16 cellular contexts compared by ENCODE assay signal in genomic region chr1:71861022-71861421, GRCh38.
DNase-seq lines count a peak whose midpoint lies in the region; ATAC-seq and TF ChIP-seq lines count a peak whose summit lies in the region.
"Had no signal": no experiment of that assay in that cellular context is flagged by ENCODE, and none has a peak within 500 bp of the region (broad histone marks: within the 10 kb centered on the region; RNA-seq: fewer than 3 reads in every experiment).

No MANE protein-coding gene starts in this region.

- H3K4me3 Mint-ChIP-seq in Caco-2 (ENCODE audit: unreplicated experiment), result no peak overlapping the region
- H3K4me3 Mint-ChIP-seq: naive B cell had no signal

- TF ChIP-seq CTCF in AG09309 (IDR thresholded peaks at IDR 0.05; ENCODE audit: control insufficient read depth, insufficient read depth, low read depth, low read length, missing control alignments) (no peak), foreskin keratinocyte (conservative IDR thresholded peaks at IDR 0.05) (no peak), Caco-2 (IDR thresholded peaks at IDR 0.05; ENCODE audit: insufficient read depth in 1 of 2, low read depth in 1 of 2, low read length in 1 of 2, severe bottlenecking in 1 of 2, unreplicated experiment in 1 of 2) (no peak)

- H3K27me3 ChIP-seq in foreskin keratinocyte (no peaks in the 10 kb centered on the region), Caco-2 (replicated peaks; ENCODE audit: control insufficient read depth, insufficient read depth, low read length) (no peaks in the 10 kb centered on the region)
- H3K27me3 ChIP-seq: right atrium auricular region had no signal

- peak; percentile 100 for ATAC-seq in foreskin keratinocyte
- no peak for ATAC-seq in GM21447 (IDR thresholded peaks at IDR 0.05; ENCODE audit: unreplicated experiment)

- no peaks in the 10 kb centered on the region for H3K9me3 ChIP-seq in Caco-2
- H3K9me3 ChIP-seq: right atrium auricular region had no signal

- intact Hi-C loops in Caco-2 (cut with micrococcal nuclease; ENCODE audit: unreplicated experiment), result no loop called here

- no peak overlapping the region for H3K4me3 ChIP-seq in AG09309 (ENCODE audit: control insufficient read depth, low read depth, low read length)
- no peak overlapping the region for H3K4me3 ChIP-seq in Caco-2 (ENCODE audit: low read depth, low read length)
- H3K4me3 ChIP-seq: right atrium auricular region had no signal

- no peaks in the 10 kb centered on the region for H3K27me3 Mint-ChIP-seq in Caco-2 (ENCODE audit: insufficient read depth, unreplicated experiment)
- H3K27me3 Mint-ChIP-seq: naive B cell had no signal

- CTCF ChIA-PET in Caco-2 (lab: Charles Lee), result no interaction called here

- H3K4me1 ChIP-seq in foreskin keratinocyte (no peaks in the 10 kb centered on the region), Caco-2 (no peaks in the 10 kb centered on the region)
- H3K4me1 ChIP-seq: right atrium auricular region had no signal

- H3K36me3 Mint-ChIP-seq in Caco-2 (ENCODE audit: insufficient read depth, unreplicated experiment), result no peaks in the 10 kb centered on the region
- H3K36me3 Mint-ChIP-seq: naive B cell had no signal

- H3K36me3 ChIP-seq in Caco-2 (ENCODE audit: control insufficient read depth, insufficient read depth, low read length), result no peaks in the 10 kb centered on the region
- H3K36me3 ChIP-seq: right atrium auricular region had no signal

- H3K4me1 Mint-ChIP-seq in Caco-2 (ENCODE audit: low read depth, unreplicated experiment), result no peaks in the 10 kb centered on the region
- H3K4me1 Mint-ChIP-seq: naive B cell had no signal

- BruUV-seq in Caco-2 (replicated peaks; lab: Mats Ljungman, UMichigan), result no TSS peak

- no peak overlapping the region for H3K27ac ChIP-seq in foreskin keratinocyte
- H3K27ac ChIP-seq: right atrium auricular region had no signal

- H3K27ac Mint-ChIP-seq in Caco-2 (ENCODE audit: unreplicated experiment), result no peak overlapping the region
- H3K27ac Mint-ChIP-seq: naive B cell had no signal

- peak; percentile 50 for DNase-seq in AG09309 (ENCODE audit: low read depth)
- DNase-seq in GM04504 (ENCODE audit: low read depth), result peak; percentile 47
- DNase-seq in SW480 (ENCODE audit: low spot score), result peak; percentile 37
- peak; percentile 61 to 78 for DNase-seq in foreskin keratinocyte
- DNase-seq in NCI-H2196 treated with DMSO at 0.1 percent for 48 hours (lab: John Stamatoyannopoulos, UW; ENCODE audit: unreplicated experiment), result no peak
- no peak for DNase-seq in HuH-7.5 (ENCODE audit: low spot score)
- DNase-seq in Caco-2, result no peak
- DNase-seq: activated CD4-positive, alpha-beta T cell treated with anti-CD3 and anti-CD28 coated beads for 1 hour; activated effector memory CD4-positive, alpha-beta T cell treated with Interleukin-2 at 50 U/mL for 16 hours; cerebellar nuclear complex; GOT3; naive B cell; NCI-H1436 treated with DMSO at 0.1 percent for 48 hours; NCI-H82 had no signal

- POLR2A ChIA-PET in Caco-2 (lab: Charles Lee), result no interaction called here

- no peaks in the 10 kb centered on the region for H3K9me3 Mint-ChIP-seq in Caco-2 (ENCODE audit: unreplicated experiment)

Comparison
In these comparisons a context has a peak if more than half of its experiments do, and no peak if none do; other contexts are left out.
1. DNase-seq: peak in AG09309 (single experiment), GM04504 (single experiment), SW480 (single experiment) and foreskin keratinocyte (2 of 2); none in NCI-H2196 treated with DMSO at 0.1 percent for 48 hours (single experiment), HuH-7.5 (single experiment) and Caco-2 (0 of 2).